1 cellular context compared by ENCODE assay signal in the genomic region with DNA sequence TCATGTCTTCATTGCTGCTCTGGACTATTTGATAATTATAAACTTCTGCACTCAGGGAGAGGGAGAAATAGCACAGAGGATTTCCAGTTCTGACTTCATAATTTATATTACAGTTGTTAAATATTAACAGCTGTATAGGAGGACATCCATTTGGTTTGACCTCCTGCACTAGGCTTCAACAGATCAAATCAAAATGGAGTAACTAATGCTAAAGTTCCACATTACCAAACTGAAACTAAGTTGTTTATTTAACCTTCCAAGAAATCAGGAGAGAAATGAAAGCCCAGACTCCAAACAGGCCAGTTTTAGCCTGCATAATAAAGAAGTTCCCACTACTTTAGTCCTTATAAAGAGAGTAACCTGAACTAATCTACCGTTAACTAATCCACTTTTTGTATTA.
TF ChIP-seq lines count a peak whose summit lies in the region.

No MANE protein-coding gene starts in this region.

TF ChIP-seq in K562, 482 proteins besides CTCF, POLR2A, EP300 and RAD21 (continued from another document and continues in another):
- TF ChIP-seq RERE (CRISPR knock-in tag; IDR thresholded peaks at IDR 0.05; ENCODE audit: borderline replicate concordance) (no peak), POLR3G (IDR thresholded peaks at IDR 0.05; ENCODE audit: extremely low read depth, insufficient read length, insufficient replicate concordance) (no peak), ZKSCAN1 (IDR thresholded peaks at IDR 0.05; ENCODE audit: low read depth, low read length) (no peak), XRCC3 (IDR thresholded peaks at IDR 0.05) (no peak), KDM4B (IDR thresholded peaks at IDR 0.05; ENCODE audit: borderline replicate concordance in 2 of 2, low read depth in 1 of 2) (no peak), MEF2D (tag; conservative IDR thresholded peaks at IDR 0.05; ENCODE audit: low read depth) (peak; percentile 45; the same call in 1 of the 2 replicates), CREB3 (tag; conservative IDR thresholded peaks at IDR 0.05; ENCODE audit: low read depth) (0 out of 2 replicates have a peak, but pooled peaks have one; percentile 37), BRCA1 (IDR thresholded peaks at IDR 0.05) (no peak), BRCA1 (CRISPR knock-in tag; IDR thresholded peaks at IDR 0.05) (no peak), SMAD2 (IDR thresholded peaks at IDR 0.05; ENCODE audit: low read depth, low read length) (no peak), E2F3 (CRISPR knock-in tag; IDR thresholded peaks at IDR 0.05) (no peak), ZNF77 (CRISPR knock-in tag; IDR thresholded peaks at IDR 0.05) (no peak), PCBP2 (IDR thresholded peaks at IDR 0.05; ENCODE audit: low read depth, low read length, poor library complexity, severe bottlenecking) (no peak), ZFP30 (CRISPR knock-in tag; IDR thresholded peaks at IDR 0.05; ENCODE audit: borderline replicate concordance) (no peak), STAT5B (CRISPR knock-in tag; IDR thresholded peaks at IDR 0.05) (no peak), TAF9B (IDR thresholded peaks at IDR 0.05; ENCODE audit: partially characterized antibody) (no peak), POU5F1 (IDR thresholded peaks at IDR 0.05; ENCODE audit: borderline replicate concordance, low read depth, low read length, partially characterized antibody) (no peak), GATAD2B (IDR thresholded peaks at IDR 0.05; ENCODE audit: borderline replicate concordance) (no peak), BACH1 (tag; IDR thresholded peaks at IDR 0.05) (peak; percentile 59), ZSCAN32 (CRISPR knock-in tag; IDR thresholded peaks at IDR 0.05) (0 out of 2 replicates have a peak, but pooled peaks have one; percentile 43), ZNF224 (CRISPR knock-in tag; IDR thresholded peaks at IDR 0.05) (no peak), ZBTB8A (IDR thresholded peaks at IDR 0.05; ENCODE audit: partially characterized antibody) (no peak), NUFIP1 (IDR thresholded peaks at IDR 0.05; ENCODE audit: partially characterized antibody) (no peak), NCOA2 (IDR thresholded peaks at IDR 0.05; ENCODE audit: partially characterized antibody in 2 of 2) (no peak), GTF2F1 (IDR thresholded peaks at IDR 0.05; ENCODE audit: low read depth, low read length) (no peak), ZBTB33 (CRISPR knock-in tag; IDR thresholded peaks at IDR 0.05) (no peak), ZNF239 (CRISPR knock-in tag; IDR thresholded peaks at IDR 0.05) (peak; percentile 61; the same call in 1 of the 2 replicates), MAX (CRISPR knock-in tag; IDR thresholded peaks at IDR 0.05) (no peak), FOS (IDR thresholded peaks at IDR 0.05; ENCODE audit: extremely low read depth, insufficient read length) (no peak), KDM5B (IDR thresholded peaks at IDR 0.05; ENCODE audit: insufficient replicate concordance, low read depth, low read length) (no peak), KAT8 (IDR thresholded peaks at IDR 0.05; ENCODE audit: low read depth) (no peak), ZNF197 (CRISPR knock-in tag; IDR thresholded peaks at IDR 0.05; ENCODE audit: low read depth) (no peak), HNRNPH1 (optimal IDR thresholded peaks at IDR 0.05; ENCODE audit: low read depth, low read length) (no peak), LEF1 (IDR thresholded peaks at IDR 0.05) (no peak), NFE2 (IDR thresholded peaks at IDR 0.05; ENCODE audit: low read depth) (no peak), SRSF3 (IDR thresholded peaks at IDR 0.05; ENCODE audit: insufficient read depth, low read length) (no peak), SRSF7 (optimal IDR thresholded peaks at IDR 0.05; ENCODE audit: low read depth, low read length) (no peak), KLF10 (CRISPR knock-in tag; IDR thresholded peaks at IDR 0.05) (no peak), AFF1 (IDR thresholded peaks at IDR 0.05; ENCODE audit: low read depth in 1 of 2, partially characterized antibody in 2 of 2) (no peak), BDP1 (IDR thresholded peaks at IDR 0.05; ENCODE audit: insufficient read depth, insufficient read length) (no peak), SMC3 (conservative IDR thresholded peaks at IDR 0.05; ENCODE audit: insufficient read depth, low read depth, low read length) (no peak), ZBED1 (IDR thresholded peaks at IDR 0.05) (no peak), NR2F6 (CRISPR knock-in tag; IDR thresholded peaks at IDR 0.05) (no peak), RBM39 (optimal IDR thresholded peaks at IDR 0.05; ENCODE audit: low read depth, low read length) (no peak), ZNF583 (CRISPR knock-in tag; IDR thresholded peaks at IDR 0.05) (no peak), TRIM28 (IDR thresholded peaks at IDR 0.05) (no peak), CTBP1 (IDR thresholded peaks at IDR 0.05; ENCODE audit: borderline replicate concordance) (no peak), BCL6 (CRISPR knock-in tag; IDR thresholded peaks at IDR 0.05) (peak; percentile 77), TGIF2 (CRISPR knock-in tag; IDR thresholded peaks at IDR 0.05) (no peak), XRCC4 (IDR thresholded peaks at IDR 0.05; ENCODE audit: extremely low read depth, insufficient read depth, insufficient read length) (no peak), MBD2 (IDR thresholded peaks at IDR 0.05; ENCODE audit: borderline replicate concordance, low read depth) (no peak), ZNF707 (CRISPR knock-in tag; conservative IDR thresholded peaks at IDR 0.05) (no peak), HIVEP1 (CRISPR knock-in tag; IDR thresholded peaks at IDR 0.05) (no peak), PURB (CRISPR knock-in tag; IDR thresholded peaks at IDR 0.05; ENCODE audit: low read depth) (no peak), PTTG1 (tag; IDR thresholded peaks at IDR 0.05; ENCODE audit: low read depth) (peak; percentile 72)
- TF ChIP-seq, protein P1, sequence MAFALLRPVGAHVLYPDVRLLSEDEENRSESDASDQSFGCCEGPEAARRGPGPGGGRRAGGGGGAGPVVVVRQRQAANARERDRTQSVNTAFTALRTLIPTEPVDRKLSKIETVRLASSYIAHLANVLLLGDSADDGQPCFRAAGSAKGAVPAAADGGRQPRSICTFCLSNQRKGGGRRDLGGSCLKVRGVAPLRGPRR (CRISPR knock-in tag; IDR thresholded peaks at IDR 0.05), result no peak
- TF ChIP-seq, protein P2, sequence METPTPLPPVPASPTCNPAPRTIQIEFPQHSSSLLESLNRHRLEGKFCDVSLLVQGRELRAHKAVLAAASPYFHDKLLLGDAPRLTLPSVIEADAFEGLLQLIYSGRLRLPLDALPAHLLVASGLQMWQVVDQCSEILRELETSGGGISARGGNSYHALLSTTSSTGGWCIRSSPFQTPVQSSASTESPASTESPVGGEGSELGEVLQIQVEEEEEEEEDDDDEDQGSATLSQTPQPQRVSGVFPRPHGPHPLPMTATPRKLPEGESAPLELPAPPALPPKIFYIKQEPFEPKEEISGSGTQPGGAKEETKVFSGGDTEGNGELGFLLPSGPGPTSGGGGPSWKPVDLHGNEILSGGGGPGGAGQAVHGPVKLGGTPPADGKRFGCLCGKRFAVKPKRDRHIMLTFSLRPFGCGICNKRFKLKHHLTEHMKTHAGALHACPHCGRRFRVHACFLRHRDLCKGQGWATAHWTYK (CRISPR knock-in tag; IDR thresholded peaks at IDR 0.05), result peak; percentile 88
- TF ChIP-seq, protein P3, sequence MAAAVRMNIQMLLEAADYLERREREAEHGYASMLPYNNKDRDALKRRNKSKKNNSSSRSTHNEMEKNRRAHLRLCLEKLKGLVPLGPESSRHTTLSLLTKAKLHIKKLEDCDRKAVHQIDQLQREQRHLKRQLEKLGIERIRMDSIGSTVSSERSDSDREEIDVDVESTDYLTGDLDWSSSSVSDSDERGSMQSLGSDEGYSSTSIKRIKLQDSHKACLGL (CRISPR knock-in tag; IDR thresholded peaks at IDR 0.05; ENCODE audit: borderline replicate concordance, poor library complexity, severe bottlenecking), result no peak
- TF ChIP-seq, protein P4, sequence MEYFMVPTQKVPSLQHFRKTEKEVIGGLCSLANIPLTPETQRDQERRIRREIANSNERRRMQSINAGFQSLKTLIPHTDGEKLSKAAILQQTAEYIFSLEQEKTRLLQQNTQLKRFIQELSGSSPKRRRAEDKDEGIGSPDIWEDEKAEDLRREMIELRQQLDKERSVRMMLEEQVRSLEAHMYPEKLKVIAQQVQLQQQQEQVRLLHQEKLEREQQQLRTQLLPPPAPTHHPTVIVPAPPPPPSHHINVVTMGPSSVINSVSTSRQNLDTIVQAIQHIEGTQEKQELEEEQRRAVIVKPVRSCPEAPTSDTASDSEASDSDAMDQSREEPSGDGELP (CRISPR knock-in tag; IDR thresholded peaks at IDR 0.05; ENCODE audit: borderline replicate concordance), result no peak
